ENCODE assay signal across 1 cellular context in the genomic region with DNA sequence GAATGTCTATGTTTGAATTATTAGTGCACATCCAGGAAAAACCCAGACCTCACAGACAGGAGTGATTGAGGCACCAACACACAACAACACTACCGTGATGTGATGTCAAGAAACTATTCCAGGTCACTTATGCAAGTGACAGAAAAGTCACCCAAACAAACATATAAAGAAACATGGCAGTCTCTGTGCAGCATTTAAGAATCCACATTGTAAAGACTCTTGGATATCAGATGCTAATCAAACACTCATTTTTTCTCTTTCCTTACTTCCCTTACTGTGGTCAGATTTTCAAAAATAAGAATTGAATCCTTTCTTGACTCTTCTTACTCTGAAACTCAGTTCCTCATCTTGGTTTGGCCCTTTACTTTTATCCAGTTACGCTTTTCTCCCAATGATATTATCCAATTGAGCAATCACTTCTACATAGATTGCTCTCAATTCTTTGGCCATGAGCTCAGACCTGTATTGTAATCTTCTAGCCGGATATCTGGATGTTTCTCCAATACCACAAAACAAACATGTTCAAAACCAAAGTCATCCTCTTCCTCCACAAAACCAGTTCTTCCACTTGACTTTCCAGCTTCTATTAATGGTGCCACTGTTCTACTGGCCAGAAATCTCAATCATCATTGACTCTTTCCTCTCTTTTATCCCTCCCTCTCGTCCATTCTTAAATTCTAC.
TF ChIP-seq lines count a peak whose summit lies in the region.

No MANE protein-coding gene starts in this region.

TF ChIP-seq in K562, 482 proteins besides CTCF, POLR2A, EP300 and RAD21 (continued from another document):
- no peak for TF ChIP-seq ZFP91 (CRISPR knock-in tag; IDR thresholded peaks at IDR 0.05)
- TF ChIP-seq GATA2 (CRISPR knock-in tag; IDR thresholded peaks at IDR 0.05) = no peak
